In genomic region chr6:28673800-28674671, GRCh38 we compare ENCODE assay signal across 8 cellular contexts.
DNase-seq lines count a peak whose midpoint lies in the region; ATAC-seq and TF ChIP-seq lines count a peak whose summit lies in the region.

No MANE protein-coding gene starts in this region.

- H3K4me3 ChIP-seq in AG10803 (ENCODE audit: low read length) (peak overlapping the region; percentile 60), iPS-18a (ENCODE audit: low read length) (peak overlapping the region; percentile 99)

- peaks cover 21% of the 10 kb centered on the region for H3K27me3 ChIP-seq in iPS-18a (ENCODE audit: control insufficient read depth, insufficient read depth, low read length)

- TF ChIP-seq CTCF in AG10803 (conservative IDR thresholded peaks at IDR 0.05; ENCODE audit: low read length): no peak

- H3K36me3 ChIP-seq in iPS-18a (ENCODE audit: control insufficient read depth, low read depth, low read length): no peaks in the 10 kb centered on the region

- no peak overlapping the region for H3K27ac ChIP-seq in iPS-18a (ENCODE audit: low read length)

- no peak for ATAC-seq in GM21360 (IDR thresholded peaks at IDR 0.05; ENCODE audit: unreplicated experiment)

- peak overlapping the region; percentile 81 for H3K9ac ChIP-seq in iPS-18a (ENCODE audit: low read length)

- peak; percentile 64 for DNase-seq in AG10803 (ENCODE audit: low read depth)
- DNase-seq in H4 (ENCODE audit: low spot score): peak; percentile 68
- DNase-seq in NCI-H82 treated with DMSO at 0.1 percent for 48 hours (lab: John Stamatoyannopoulos, UW; ENCODE audit: unreplicated experiment): peak; percentile 66
- DNase-seq in activated naive CD4-positive, alpha-beta T cell treated with anti-CD3 and anti-CD28 coated beads, Interleukin-2, amount 50 U/mL, for 16 hours: peak; percentile 56
- peak; percentile 67 to 69 for DNase-seq in stimulated activated CD4-positive, alpha-beta T cell treated with anti-CD3 and anti-CD28 coated beads, Interleukin-2, amount 100 ng/mL, for 48 hours
- no peak for DNase-seq in ureter (ENCODE audit: low spot score)

- no peaks in the 10 kb centered on the region for H3K9me3 ChIP-seq in iPS-18a (ENCODE audit: control insufficient read depth, low read depth, low read length)

- peaks cover 3% of the 10 kb centered on the region for H3K4me1 ChIP-seq in iPS-18a (ENCODE audit: control insufficient read depth, low read depth, low read length)
